8 cellular contexts compared by ENCODE assay signal in the genomic region with DNA sequence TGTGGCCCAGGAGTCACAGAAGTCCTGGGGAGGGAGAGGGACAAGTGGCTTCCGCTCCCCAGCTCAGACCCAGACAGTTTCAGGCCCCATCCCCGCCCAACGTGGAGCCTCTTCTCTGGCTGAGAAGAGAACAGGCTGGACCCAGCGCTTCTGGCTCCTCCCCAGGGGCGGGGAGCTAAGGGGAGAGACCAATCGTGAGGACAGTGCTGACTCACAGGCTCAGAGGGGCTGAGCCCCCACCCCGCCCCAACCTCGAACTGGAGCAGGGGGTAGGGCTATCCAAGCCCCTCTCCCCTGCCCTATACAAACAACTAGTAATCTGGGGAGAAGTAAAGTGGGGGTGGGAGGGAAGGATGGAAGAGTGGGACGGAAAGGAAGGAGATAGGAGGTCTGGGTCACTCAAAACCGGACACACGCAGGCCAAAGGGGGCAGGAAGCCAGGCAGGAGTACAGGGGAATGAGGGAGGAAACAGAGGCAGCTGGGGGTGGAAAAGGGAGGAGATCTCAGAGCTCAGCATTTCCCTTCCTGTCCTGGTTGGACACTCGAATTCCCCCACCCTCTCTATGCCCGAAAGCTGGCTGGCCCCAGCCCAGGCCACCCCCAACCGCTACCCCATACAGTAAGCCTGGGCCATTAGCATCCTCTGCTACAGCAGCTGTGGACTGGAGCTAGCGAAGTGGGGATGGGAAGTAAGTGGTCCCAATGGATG. TPM values are rescaled to one million over a fixed set of nuclear protein-coding genes. Genes with fewer than 3 reads are reported as not detected.
DNase-seq lines count a peak whose midpoint lies in the region; ATAC-seq and TF ChIP-seq lines count a peak whose summit lies in the region.

A gene with protein sequence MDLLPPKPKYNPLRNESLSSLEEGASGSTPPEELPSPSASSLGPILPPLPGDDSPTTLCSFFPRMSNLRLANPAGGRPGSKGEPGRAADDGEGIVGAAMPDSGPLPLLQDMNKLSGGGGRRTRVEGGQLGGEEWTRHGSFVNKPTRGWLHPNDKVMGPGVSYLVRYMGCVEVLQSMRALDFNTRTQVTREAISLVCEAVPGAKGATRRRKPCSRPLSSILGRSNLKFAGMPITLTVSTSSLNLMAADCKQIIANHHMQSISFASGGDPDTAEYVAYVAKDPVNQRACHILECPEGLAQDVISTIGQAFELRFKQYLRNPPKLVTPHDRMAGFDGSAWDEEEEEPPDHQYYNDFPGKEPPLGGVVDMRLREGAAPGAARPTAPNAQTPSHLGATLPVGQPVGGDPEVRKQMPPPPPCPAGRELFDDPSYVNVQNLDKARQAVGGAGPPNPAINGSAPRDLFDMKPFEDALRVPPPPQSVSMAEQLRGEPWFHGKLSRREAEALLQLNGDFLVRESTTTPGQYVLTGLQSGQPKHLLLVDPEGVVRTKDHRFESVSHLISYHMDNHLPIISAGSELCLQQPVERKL (minus strand): TSS at position 117 of the 710 bp plus-strand sequence. CDS start 221 bp downstream, outside the sequence.

- peaks cover 19 to 28% of the 10 kb centered on the region in 2 donors for H3K36me3 ChIP-seq in stomach smooth muscle (ENCODE audit: control insufficient read depth in 2 of 2, insufficient read depth in 2 of 2, low read length in 2 of 2)

- DNase-seq in NCI-H1436 (lab: John Stamatoyannopoulos, UW) = peak; percentile 72
- no peak for DNase-seq in NCI-H1436 treated with DMSO at 0.1 percent for 48 hours (lab: John Stamatoyannopoulos, UW)
- DNase-seq in NAMALWA (ENCODE audit: low spot score) = peak; percentile 89
- DNase-seq in activated CD4-positive, alpha-beta T cell treated with anti-CD3 and anti-CD28 coated beads, Interleukin-2, amount 10 ng/mL, durations not matched to agents 24 days and 14 days = peak; percentile 85
- DNase-seq in epithelial cell of esophagus (ENCODE audit: low read depth) = peak; percentile 95
- peak; percentile 96 for DNase-seq in mesenteric fat pad (ENCODE audit: low spot score)

- H3K9me3 ChIP-seq in stomach smooth muscle (ENCODE audit: control insufficient read depth in 2 of 2, low read length in 2 of 2) = no peaks in the 10 kb centered on the region

- H3K9me3 Mint-ChIP-seq in activated CD4-positive, alpha-beta T cell treated with anti-CD3 and anti-CD28 coated beads, Interleukin-2, amount 10 ng/mL, durations not matched to agents 24 days and 14 days = no peaks in the 10 kb centered on the region

- no peaks in the 10 kb centered on the region for H3K27me3 Mint-ChIP-seq in activated CD4-positive, alpha-beta T cell treated with anti-CD3 and anti-CD28 coated beads, Interleukin-2, amount 10 ng/mL, durations not matched to agents 24 days and 14 days

- H3K4me3 Mint-ChIP-seq in activated CD4-positive, alpha-beta T cell treated with anti-CD3 and anti-CD28 coated beads, Interleukin-2, amount 10 ng/mL, durations not matched to agents 24 days and 14 days = peak within 1 kb of the TSS; percentile 67

- H3K4me3 ChIP-seq in epithelial cell of esophagus (ENCODE audit: low read length) (peak within 1 kb of the TSS; percentile 96), stomach smooth muscle (ENCODE audit: low read length in 2 of 2) (peak within 1 kb of the TSS; percentile 69 to 70)

- intact Hi-C loops in activated CD4-positive, alpha-beta T cell treated with anti-CD3 and anti-CD28 coated beads, Interleukin-2, amount 10 ng/mL, durations not matched to agents 24 days and 14 days (cut with micrococcal nuclease) = loop anchor here (5.0 to 10.0 kb wide), 3 partner anchors 92 to 1534 kb away; partner anchors contain the start of genes EFNA4, MEF2D and RUSC1

- H3K36me3 Mint-ChIP-seq in activated CD4-positive, alpha-beta T cell treated with anti-CD3 and anti-CD28 coated beads, Interleukin-2, amount 10 ng/mL, durations not matched to agents 24 days and 14 days (ENCODE audit: low read depth) = peaks cover 36% of the 10 kb centered on the region

- H3K27ac ChIP-seq in stomach smooth muscle (ENCODE audit: low read length) = peak within 1 kb of the TSS; percentile 99

- no peak for ATAC-seq in HG02571 (IDR thresholded peaks at IDR 0.05; ENCODE audit: unreplicated experiment)

- H3K27ac Mint-ChIP-seq in activated CD4-positive, alpha-beta T cell treated with anti-CD3 and anti-CD28 coated beads, Interleukin-2, amount 10 ng/mL, durations not matched to agents 24 days and 14 days = peak within 1 kb of the TSS; percentile 82

- H3K9ac ChIP-seq in stomach smooth muscle (ENCODE audit: low read length in 2 of 2) = peak within 1 kb of the TSS; percentile 80 to 85

- peaks cover 41% of the 10 kb centered on the region for H3K4me1 Mint-ChIP-seq in activated CD4-positive, alpha-beta T cell treated with anti-CD3 and anti-CD28 coated beads, Interleukin-2, amount 10 ng/mL, durations not matched to agents 24 days and 14 days

- H3K4me1 ChIP-seq in stomach smooth muscle (ENCODE audit: control insufficient read depth, insufficient read depth, low read length) = peaks cover 52% of the 10 kb centered on the region

- no peaks in the 10 kb centered on the region for H3K27me3 ChIP-seq in stomach smooth muscle (ENCODE audit: control insufficient read depth in 1 of 2, insufficient read depth in 2 of 2, low read length in 2 of 2)

- no peak for TF ChIP-seq CTCF in epithelial cell of esophagus (IDR thresholded peaks at IDR 0.05; ENCODE audit: insufficient read depth, low read depth, low read length, missing control alignments)

RNA-seq across cellular contexts. Expression of the gene that starts here (rescaled TPM):
- 50.4 and 60.5 TPM in 2 replicates for total RNA-seq in activated CD4-positive, alpha-beta T cell treated with anti-CD3 and anti-CD28 coated beads, Interleukin-2, amount 10 ng/mL, durations not matched to agents 24 days and 14 days
- 199 TPM for total RNA-seq in mesenteric fat pad
